Comparison of ENCODE assay signal across 8 cellular contexts in the genomic region with DNA sequence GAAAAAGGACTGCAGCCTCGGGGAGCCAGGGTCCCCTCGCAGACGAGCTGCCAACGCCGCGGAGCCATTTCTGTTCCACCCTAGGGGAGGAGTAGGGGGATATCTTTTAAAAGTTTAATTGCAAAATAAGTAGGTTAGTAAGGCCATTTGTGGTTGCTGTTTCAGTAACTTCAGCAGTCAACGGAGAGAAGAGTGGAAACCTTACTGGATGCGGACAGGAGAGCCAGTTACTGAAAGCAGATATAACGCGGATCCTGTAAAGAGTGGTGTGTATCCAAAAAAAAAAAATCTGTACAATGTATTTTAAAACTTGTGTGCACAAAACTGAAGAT. TPM values are rescaled to one million over a fixed set of nuclear protein-coding genes. Genes with fewer than 3 reads are reported as not detected.
A peak's percentile ranks its signal among the peaks of the same experiment; 100 is the strongest.
DNase-seq lines count a peak whose midpoint lies in the region; ATAC-seq and TF ChIP-seq lines count a peak whose summit lies in the region.

No MANE protein-coding gene starts in this region.

- peak overlapping the region; percentile 57 for H2AFZ ChIP-seq in hepatocyte

- H3K4me3 ChIP-seq in hepatocyte = peak overlapping the region; percentile 48

- peak overlapping the region; percentile 90 for H3K27ac ChIP-seq in VCaP
- peak overlapping the region; percentile 91 for H3K27ac ChIP-seq in hepatocyte

- peaks cover 12% of the 10 kb centered on the region for H3K36me3 ChIP-seq in hepatocyte (replicated peaks; ENCODE audit: insufficient read depth, low read depth)

- TF ChIP-seq CTCF in VCaP (conservative IDR thresholded peaks at IDR 0.05) (no peak), hepatocyte (IDR thresholded peaks at IDR 0.05; ENCODE audit: poor library complexity) (no peak), GM13976 (IDR thresholded peaks at IDR 0.05; ENCODE audit: borderline replicate concordance, control extremely low read depth, extremely low read depth, insufficient read depth, missing control alignments) (no peak)

- DNase-seq in NCI-H1105 treated with DMSO at 0.1 percent for 48 hours (lab: John Stamatoyannopoulos, UW) (peak; percentile 79), NCI-H1105 (lab: John Stamatoyannopoulos, UW) (no peak), hepatocyte (ENCODE audit: low spot score) (no peak), CD1c-positive myeloid dendritic cell (ENCODE audit: extremely low spot score) (no peak), GM13976 (ENCODE audit: low spot score) (no peak), OCI-M2 (lab: John Stamatoyannopoulos, UW; ENCODE audit: unreplicated experiment) (no peak)

- peaks cover 37% of the 10 kb centered on the region for H4K20me1 ChIP-seq in hepatocyte (ENCODE audit: insufficient read depth, poor library complexity, severe bottlenecking)

- H3K27ac Mint-ChIP-seq in stimulated activated memory B cell treated with anti-CD40 and anti-IgM and Interleukin-4, amounts not matched to agents 10 μg/mL and 1 μg/mL and 100 μg/mL, for 72 hours = peak overlapping the region; percentile 99

- H3K36me3 Mint-ChIP-seq in stimulated activated memory B cell treated with anti-CD40 and anti-IgM and Interleukin-4, amounts not matched to agents 10 μg/mL and 1 μg/mL and 100 μg/mL, for 72 hours = peaks cover 84% of the 10 kb centered on the region

- no peaks in the 10 kb centered on the region for H3K9me3 Mint-ChIP-seq in stimulated activated memory B cell treated with anti-CD40 and anti-IgM and Interleukin-4, amounts not matched to agents 10 μg/mL and 1 μg/mL and 100 μg/mL, for 72 hours

- H3K9me2 ChIP-seq in hepatocyte (replicated peaks; ENCODE audit: insufficient read depth) = no peaks in the 10 kb centered on the region

- no peak for ATAC-seq in stimulated activated memory B cell treated with anti-CD40 and anti-IgM and Interleukin-4, amounts not matched to agents 10 μg/mL and 1 μg/mL and 100 μg/mL, for 72 hours

- WGBS in hepatocyte (ENCODE audit: low lambda C conversion rate, missing lambda C conversion rate) = 2% methylated on average over 10 of the region's 10 CpGs

- H3K27me3 ChIP-seq in hepatocyte = no peaks in the 10 kb centered on the region

- H3K79me2 ChIP-seq in hepatocyte = peaks cover 45% of the 10 kb centered on the region

- in situ Hi-C loops in GM13976 (cut with MboI; ENCODE audit: low sequenced_read_pairs, unreplicated experiment) = loop anchor here (5.0 to 25.0 kb wide), 5 partner anchors 258 to 759 kb away; no protein-coding TSS in a partner anchor

- peaks cover 8% of the 10 kb centered on the region for H3K4me1 ChIP-seq in hepatocyte (ENCODE audit: insufficient read depth)

- no peaks in the 10 kb centered on the region for H3K9me3 ChIP-seq in hepatocyte (ENCODE audit: low read depth)

- peak overlapping the region; percentile 95 for H3K4me3 Mint-ChIP-seq in stimulated activated memory B cell treated with anti-CD40 and anti-IgM and Interleukin-4, amounts not matched to agents 10 μg/mL and 1 μg/mL and 100 μg/mL, for 72 hours

- no peaks in the 10 kb centered on the region for H3K27me3 Mint-ChIP-seq in stimulated activated memory B cell treated with anti-CD40 and anti-IgM and Interleukin-4, amounts not matched to agents 10 μg/mL and 1 μg/mL and 100 μg/mL, for 72 hours

- H3K4me1 Mint-ChIP-seq in stimulated activated memory B cell treated with anti-CD40 and anti-IgM and Interleukin-4, amounts not matched to agents 10 μg/mL and 1 μg/mL and 100 μg/mL, for 72 hours = peaks cover 25% of the 10 kb centered on the region

- peak overlapping the region; percentile 79 for H3K4me2 ChIP-seq in hepatocyte

RNA-seq across cellular contexts. Expression of gene BTG1, which starts 0.8 kb away (rescaled TPM):
- 61.2 and 72.0 TPM in 2 replicates for total RNA-seq in hepatocyte
- polyA plus RNA-seq in hepatocyte = 146 and 160 TPM in 2 replicates
